Comparison of ENCODE assay signal across 27 cellular contexts in genomic region chr2:209181984-209182383, GRCh38.
A peak's percentile ranks its signal among the peaks of the same experiment; 100 is the strongest.
DNase-seq lines count a peak whose midpoint lies in the region; ATAC-seq, FAIRE-seq and TF ChIP-seq lines count a peak whose summit lies in the region.
"Had no signal": no experiment of that assay in that cellular context is flagged by ENCODE, and none has a peak within 500 bp of the region (broad histone marks: within the 10 kb centered on the region; RNA-seq: fewer than 3 reads in every experiment).

No MANE protein-coding gene starts in this region.

- H2BK120ac ChIP-seq in H1 (replicated peaks; ENCODE audit: low read depth, low read length): no peak overlapping the region

- H3K4me2 ChIP-seq in H1 (ENCODE audit: insufficient read depth in 1 of 2, low read depth in 2 of 2, low read length in 2 of 2) (no peak overlapping the region), keratinocyte (ENCODE audit: control insufficient read depth, extremely low read depth, insufficient read depth, low read depth, low read length) (no peak overlapping the region)
- H3K4me2 ChIP-seq: BLaER1 had no signal

- H3K9me3 ChIP-seq in H1 (ENCODE audit: insufficient read depth in 2 of 2, low read depth in 1 of 2, low read length in 1 of 2) (no peaks in the 10 kb centered on the region), keratinocyte (ENCODE audit: control insufficient read depth, low read depth, low read length) (no peaks in the 10 kb centered on the region), transverse colon (no peaks in the 10 kb centered on the region)
- H3K9me3 ChIP-seq: BE2C, BLaER1 had no signal

- H2AK5ac ChIP-seq in H1 (ENCODE audit: low read depth, low read length): no peak overlapping the region

- no peaks in the 10 kb centered on the region for H3K4me1 Mint-ChIP-seq in stimulated activated effector memory CD8-positive, alpha-beta T cell treated with anti-CD3 and anti-CD28 coated beads, Interleukin-12 subunit alpha, Interleukin-12 subunit beta, amount 100 ng/mL, for 72 hours
- H3K4me1 Mint-ChIP-seq: CD14-positive monocyte; CD4-positive, alpha-beta memory T cell; CD4-positive, CD25-positive, alpha-beta regulatory T cell; CD8-positive, alpha-beta memory T cell had no signal

- no peaks in the 10 kb centered on the region for H3K4me1 ChIP-seq in H1 (replicated peaks in 1 of 4; ENCODE audit: control insufficient read depth in 3 of 4, insufficient read depth in 4 of 4, low read length in 3 of 4)
- H3K4me1 ChIP-seq in keratinocyte (ENCODE audit: control insufficient read depth, extremely low read depth, insufficient read depth, low read length): no peaks in the 10 kb centered on the region
- no peaks in the 10 kb centered on the region for H3K4me1 ChIP-seq in transverse colon
- H3K4me1 ChIP-seq: BE2C, BLaER1 had no signal

- no peak overlapping the region for H3K4ac ChIP-seq in H1 (replicated peaks; ENCODE audit: insufficient read length, low read depth, low read length)

- no peaks in the 10 kb centered on the region; the same call in 1 of the 2 replicates for H3K23me2 ChIP-seq in H1 (ENCODE audit: low read depth, low read length)

- H3K36me3 ChIP-seq in H1 (ENCODE audit: control insufficient read depth in 2 of 4, insufficient read depth in 4 of 4, low read length in 3 of 4): peaks cover 0 to 3% (median 0%) of the 10 kb centered on the region in 4 experiments; a peak in 1 of 8 replicates
- H3K36me3 ChIP-seq in keratinocyte (ENCODE audit: control insufficient read depth in 2 of 2, extremely low read depth in 1 of 2, insufficient read depth in 2 of 2, low read length in 2 of 2): no peaks in the 10 kb centered on the region
- H3K36me3 ChIP-seq in transverse colon: no peaks in the 10 kb centered on the region
- H3K36me3 ChIP-seq: BE2C, BLaER1 had no signal

- H3K27ac Mint-ChIP-seq in stimulated activated effector memory CD8-positive, alpha-beta T cell treated with anti-CD3 and anti-CD28 coated beads, Interleukin-12 subunit alpha, Interleukin-12 subunit beta, amount 100 ng/mL, for 72 hours: no peak overlapping the region
- H3K27ac Mint-ChIP-seq: CD14-positive monocyte; CD4-positive, alpha-beta memory T cell; CD4-positive, CD25-positive, alpha-beta regulatory T cell; CD8-positive, alpha-beta memory T cell had no signal

- no peak for TF ChIP-seq RAD21 in H1 (IDR thresholded peaks at IDR 0.05 in 1 of 2, conservative IDR thresholded peaks at IDR 0.05 in 1 of 2; ENCODE audit: low read depth in 2 of 2, low read length in 2 of 2)

- no peaks in the 10 kb centered on the region for H4K20me1 ChIP-seq in H1 (replicated peaks in 1 of 2; ENCODE audit: control insufficient read depth in 1 of 2, insufficient read depth in 2 of 2, low read length in 2 of 2)
- no peaks in the 10 kb centered on the region for H4K20me1 ChIP-seq in keratinocyte (ENCODE audit: control insufficient read depth, extremely low read depth, insufficient read depth, low read length)
- H4K20me1 ChIP-seq: BLaER1 had no signal

- no peak overlapping the region for H2BK15ac ChIP-seq in H1 (ENCODE audit: low read length)

- H3K4me3 ChIP-seq in H1 (ENCODE audit: extremely low read depth in 1 of 4, insufficient read depth in 2 of 4, low read depth in 3 of 4, low read length in 4 of 4) (no peak overlapping the region), keratinocyte (ENCODE audit: control insufficient read depth in 2 of 3, extremely low read depth in 1 of 3, insufficient read depth in 2 of 3, low read depth in 1 of 3, low read length in 3 of 3) (no peak overlapping the region), transverse colon (no peak overlapping the region)
- H3K4me3 ChIP-seq: BLaER1 had no signal

- POLR2A ChIA-PET in H1 (lab: Charles Lee; ENCODE audit: partially characterized antibody): no interaction called here

- H3K23ac ChIP-seq in H1 (ENCODE audit: insufficient read length): no peak overlapping the region

- H3K9ac ChIP-seq in H1 (replicated peaks in 1 of 4; ENCODE audit: extremely low read depth in 1 of 4, low read depth in 3 of 4, low read length in 3 of 4): no peak overlapping the region
- H3K9ac ChIP-seq in keratinocyte (ENCODE audit: control insufficient read depth, extremely low read depth, insufficient read depth, low read length): no peak overlapping the region
- H3K9ac ChIP-seq: BLaER1 had no signal

- no peak overlapping the region for H4K8ac ChIP-seq in H1 (ENCODE audit: extremely low read depth, insufficient read depth, low read length)

- dilution Hi-C loops in keratinocyte (cut with MboI; ENCODE audit: extremely low pct_ligation_motif_present, low sequenced_read_pairs): no loop called here

- peak; percentile 50 for ATAC-seq in stimulated activated effector memory CD8-positive, alpha-beta T cell treated with anti-CD3 and anti-CD28 coated beads, Interleukin-12 subunit alpha, Interleukin-12 subunit beta, amount 100 ng/mL, for 72 hours
- ATAC-seq in GM21619 (IDR thresholded peaks at IDR 0.05; ENCODE audit: unreplicated experiment): no peak

- H4K5ac ChIP-seq in H1 (ENCODE audit: insufficient read length, low read depth, low read length): no peak overlapping the region

- FAIRE-seq in H1 (lab: Jason Lieb, UNC) (peak; percentile 39), keratinocyte (lab: Jason Lieb, UNC) (peak; percentile 36)
- FAIRE-seq: A204.1, GM12891, GM19239 had no signal

- DNase-seq in H1 (ENCODE audit: low read depth in 1 of 2, low spot score in 2 of 2) (no peak), keratinocyte (ENCODE audit: low read depth, low spot score) (no peak), transverse colon (no peak), NCI-H2029 (lab: John Stamatoyannopoulos, UW) (no peak)
- no peak for DNase-seq in stimulated activated effector memory CD8-positive, alpha-beta T cell treated with anti-CD3 and anti-CD28 coated beads, Interleukin-12 subunit alpha, Interleukin-12 subunit beta, amount 100 ng/mL, for 72 hours (ENCODE audit: low spot score in 2 of 2)
- no peak for DNase-seq in activated CD4-positive, alpha-beta T cell treated with anti-CD3 and anti-CD28 coated beads for 4 hours
- DNase-seq: 8988T; ACHN; BE2C; C1 segment of cervical spinal cord; CD4-positive, alpha-beta memory T cell; CD4-positive, CD25-positive, alpha-beta regulatory T cell; CD8-positive, alpha-beta memory T cell; COR-L47; DMS 273 treated with DMSO at 0.1 percent for 48 hours; DMS153; DMS53; DMS79; DND-41; EL; GDM1 had no signal

- H2BK12ac ChIP-seq in H1 (ENCODE audit: low read depth, low read length): no peak overlapping the region

- H3K27ac ChIP-seq in H1 (ENCODE audit: low read depth, low read length): no peak overlapping the region
- H3K27ac ChIP-seq in keratinocyte (ENCODE audit: control insufficient read depth, insufficient read depth, low read length): no peak overlapping the region
- no peak overlapping the region for H3K27ac ChIP-seq in transverse colon
- H3K27ac ChIP-seq: BLaER1 had no signal

- H3K27me3 ChIP-seq in H1 (replicated peaks in 1 of 4; ENCODE audit: control insufficient read depth in 3 of 4, extremely low read depth in 1 of 4, insufficient read depth in 3 of 4, low read length in 3 of 4) (no peaks in the 10 kb centered on the region), keratinocyte (ENCODE audit: control insufficient read depth, extremely low read depth, insufficient read depth, low read length) (no peaks in the 10 kb centered on the region), transverse colon (no peaks in the 10 kb centered on the region)
- H3K27me3 ChIP-seq: BE2C, BLaER1 had no signal

- H3K36me3 Mint-ChIP-seq in stimulated activated effector memory CD8-positive, alpha-beta T cell treated with anti-CD3 and anti-CD28 coated beads, Interleukin-12 subunit alpha, Interleukin-12 subunit beta, amount 100 ng/mL, for 72 hours: no peaks in the 10 kb centered on the region
- H3K36me3 Mint-ChIP-seq: CD14-positive monocyte; CD4-positive, alpha-beta memory T cell; CD4-positive, CD25-positive, alpha-beta regulatory T cell; CD8-positive, alpha-beta memory T cell had no signal

- H3K79me2 ChIP-seq in H1 (ENCODE audit: control insufficient read depth in 1 of 2, insufficient read depth in 2 of 2, low read length in 2 of 2): no peaks in the 10 kb centered on the region
- H3K79me2 ChIP-seq in keratinocyte (ENCODE audit: control insufficient read depth, insufficient read depth, low read length): no peaks in the 10 kb centered on the region

- H3K18ac ChIP-seq in H1 (ENCODE audit: extremely low read depth, low read length): no peak overlapping the region

- no peaks in the 10 kb centered on the region for H3K9me1 ChIP-seq in keratinocyte (ENCODE audit: control insufficient read depth, extremely low read depth, insufficient read depth, low read length)

- H2BK20ac ChIP-seq in H1 (ENCODE audit: low read length): no peak overlapping the region

- no peak for TF ChIP-seq POLR2A in H1 (IDR thresholded peaks at IDR 0.05; ENCODE audit: control extremely low read depth in 1 of 2, low read depth in 2 of 2, low read length in 2 of 2)
- no peak for TF ChIP-seq POLR2A in transverse colon (IDR thresholded peaks at IDR 0.05)

- H3K14ac ChIP-seq in H1 (ENCODE audit: insufficient read length): no peak overlapping the region

- TF ChIP-seq EP300 in H1 (IDR thresholded peaks at IDR 0.05; ENCODE audit: borderline replicate concordance in 1 of 2, low read depth in 2 of 2, low read length in 2 of 2) (no peak), transverse colon (IDR thresholded peaks at IDR 0.05; ENCODE audit: low read depth) (no peak)

- in situ Hi-C loops in transverse colon (cut with MboI; ENCODE audit: low pct_ligation_motif_present in 1 of 4, low pct_unique_long_range_greater_than_20kb in 1 of 4, low sequenced_read_pairs in 3 of 4): no loop called here

- H4K91ac ChIP-seq in H1 (replicated peaks; ENCODE audit: insufficient read length, low read length): no peak overlapping the region

- H3K56ac ChIP-seq in H1 (replicated peaks; ENCODE audit: insufficient read length, low read depth, low read length): no peak overlapping the region

- H2BK5ac ChIP-seq in H1 (ENCODE audit: low read depth, low read length): no peak overlapping the region

- 82% methylated on average over 2 of the region's 2 CpGs; no CpG with 5 or more reads in 1 of the 2 experiments for WGBS in H1 (ENCODE audit: extremely low coverage in 1 of 2, insufficient coverage in 1 of 2, insufficient read length in 1 of 2, insufficient replicate concordance in 2 of 2, low coverage in 1 of 2, low lambda C conversion rate in 2 of 2, missing lambda C conversion rate in 1 of 2), 2 experiments
- 12 to 25% methylated on average over 1 to 2 of the region's 2 CpGs for WGBS in transverse colon (ENCODE audit: low coverage in 1 of 2), 2 donors

- CTCF ChIA-PET in H1 (lab: Charles Lee; ENCODE audit: partially characterized antibody): interaction anchor here (0.7 kb wide), 1 partner anchor 321 kb away, joined by 3 read pairs; no protein-coding TSS in a partner anchor

- no peak for TF ChIP-seq CTCF in H1 (IDR thresholded peaks at IDR 0.05; ENCODE audit: control extremely low read depth in 1 of 3, insufficient read depth in 1 of 3, low read depth in 1 of 3, low read length in 3 of 3)
- no peak for TF ChIP-seq CTCF in keratinocyte (optimal IDR thresholded peaks at IDR 0.05 in 1 of 3, IDR thresholded peaks at IDR 0.05 in 1 of 3, conservative IDR thresholded peaks at IDR 0.05 in 1 of 3; ENCODE audit: extremely low read depth in 1 of 3, insufficient read depth in 2 of 3, low read length in 3 of 3)
- no peak for TF ChIP-seq CTCF in transverse colon (IDR thresholded peaks at IDR 0.05)

- H3K79me1 ChIP-seq in H1 (ENCODE audit: low read depth, low read length): no peaks in the 10 kb centered on the region

- peaks cover 20% of the 10 kb centered on the region for H3K9me3 Mint-ChIP-seq in stimulated activated effector memory CD8-positive, alpha-beta T cell treated with anti-CD3 and anti-CD28 coated beads, Interleukin-12 subunit alpha, Interleukin-12 subunit beta, amount 100 ng/mL, for 72 hours

- H2AFZ ChIP-seq in H1 (ENCODE audit: low read length) (no peak overlapping the region), keratinocyte (ENCODE audit: control insufficient read depth, low read length) (no peak overlapping the region)

- H3K4me3 Mint-ChIP-seq in stimulated activated effector memory CD8-positive, alpha-beta T cell treated with anti-CD3 and anti-CD28 coated beads, Interleukin-12 subunit alpha, Interleukin-12 subunit beta, amount 100 ng/mL, for 72 hours: no peak overlapping the region
- H3K4me3 Mint-ChIP-seq: CD14-positive monocyte; CD4-positive, alpha-beta memory T cell; CD4-positive, CD25-positive, alpha-beta regulatory T cell; CD8-positive, alpha-beta memory T cell had no signal

- intact Hi-C loops in transverse colon (cut with DNase I; ENCODE audit: low total_unique reads): no loop called here
